29 cellular contexts compared by ENCODE assay signal in genomic region chr5:172546196-172546595, GRCh38.
"Had no signal": no experiment of that assay in that cellular context is flagged by ENCODE, and none has a peak within 500 bp of the region (broad histone marks: within the 10 kb centered on the region; RNA-seq: fewer than 3 reads in every experiment).

No MANE protein-coding gene starts in this region.

- H3K9me3 Mint-ChIP-seq: activated B cell treated with CpG ODN at 0.5 μM for 24 hours; activated CD4-positive, alpha-beta memory T cell treated with anti-CD3 and anti-CD28 coated beads for 36 hours; activated naive CD4-positive, alpha-beta T cell treated with anti-CD3 and anti-CD28 coated beads, Interleukin-2, amount 50 U/mL, for 24 hours; activated naive CD8-positive, alpha-beta T cell treated with anti-CD3 and anti-CD28 coated beads, Interleukin-2, amount 10 ng/mL, durations not matched to agents 7 days and 5 days had no signal

- H3K36me3 ChIP-seq: ascending aorta, cardiac muscle cell had no signal

- H3K4me1 ChIP-seq: ascending aorta had no signal

- ATAC-seq: Panc1 had no signal

- H3K4me3 ChIP-seq: ascending aorta, cardiac muscle cell had no signal

- H3K9me3 ChIP-seq: ascending aorta had no signal

- H3K27ac Mint-ChIP-seq: activated B cell treated with CpG ODN at 0.5 μM for 24 hours; activated CD4-positive, alpha-beta memory T cell treated with anti-CD3 and anti-CD28 coated beads for 36 hours; activated naive CD4-positive, alpha-beta T cell treated with anti-CD3 and anti-CD28 coated beads, Interleukin-2, amount 50 U/mL, for 24 hours; activated naive CD8-positive, alpha-beta T cell treated with anti-CD3 and anti-CD28 coated beads, Interleukin-2, amount 10 ng/mL, durations not matched to agents 7 days and 5 days had no signal

- DNase-seq: activated B cell treated with CpG ODN at 0.5 μM for 24 hours; activated CD4-positive, alpha-beta memory T cell treated with anti-CD3 and anti-CD28 coated beads for 36 hours; activated CD4-positive, alpha-beta T cell treated with anti-CD3 and anti-CD28 coated beads for 4 hours; activated CD4-positive, alpha-beta T cell treated with anti-CD3 and anti-CD28 coated beads, Interleukin-2, amount 50 U/mL, for 1 hour; activated CD4-positive, CD25-positive, alpha-beta regulatory T cell treated with anti-CD3 and anti-CD28 coated beads, Interleukin-2, amount 50 U/mL, for 72 hours; activated CD8-positive, alpha-beta memory T cell treated with anti-CD3 and anti-CD28 coated beads, Interleukin-2, amount 50 U/mL, for 48 hours; activated gamma-delta T cell; activated naive CD4-positive, alpha-beta T cell treated with Interleukin-2 at 50 U/mL for 16 hours; activated naive CD8-positive, alpha-beta T cell treated with anti-CD3 and anti-CD28 coated beads, Interleukin-2, amount 10 ng/mL, durations not matched to agents 7 days and 5 days; activated T-cell treated with anti-CD3 and anti-CD28 coated beads, Interleukin-2, amount 50 U/mL, for 48 hours; amygdala; MM.1S; MV-4-11; NCI-H1092; NCI-H1436 treated with DMSO at 0.1 percent for 48 hours; NCI-H1694 treated with DMSO at 0.1 percent for 48 hours; NCI-H2029; NCI-H345; SIG-M5; SW 1271; T-helper 1 cell; T-helper 2 cell; T-helper 9 cell had no signal

- H3K4me1 Mint-ChIP-seq: activated B cell treated with CpG ODN at 0.5 μM for 24 hours; activated naive CD4-positive, alpha-beta T cell treated with anti-CD3 and anti-CD28 coated beads, Interleukin-2, amount 50 U/mL, for 24 hours; activated naive CD8-positive, alpha-beta T cell treated with anti-CD3 and anti-CD28 coated beads, Interleukin-2, amount 10 ng/mL, durations not matched to agents 7 days and 5 days had no signal

- H3K27me3 Mint-ChIP-seq: activated naive CD4-positive, alpha-beta T cell treated with anti-CD3 and anti-CD28 coated beads, Interleukin-2, amount 50 U/mL, for 24 hours had no signal

- H3K27me3 ChIP-seq: ascending aorta, cardiac muscle cell had no signal

- H3K36me3 Mint-ChIP-seq: activated CD4-positive, alpha-beta memory T cell treated with anti-CD3 and anti-CD28 coated beads for 36 hours; activated naive CD4-positive, alpha-beta T cell treated with anti-CD3 and anti-CD28 coated beads, Interleukin-2, amount 50 U/mL, for 24 hours; activated naive CD8-positive, alpha-beta T cell treated with anti-CD3 and anti-CD28 coated beads, Interleukin-2, amount 10 ng/mL, durations not matched to agents 7 days and 5 days had no signal

- H3K27ac ChIP-seq: ascending aorta, cardiac muscle cell, KMS-11, VCaP had no signal

- H3K4me3 Mint-ChIP-seq: activated B cell treated with CpG ODN at 0.5 μM for 24 hours; activated CD4-positive, alpha-beta memory T cell treated with anti-CD3 and anti-CD28 coated beads for 36 hours; activated naive CD4-positive, alpha-beta T cell treated with anti-CD3 and anti-CD28 coated beads, Interleukin-2, amount 50 U/mL, for 24 hours; activated naive CD8-positive, alpha-beta T cell treated with anti-CD3 and anti-CD28 coated beads, Interleukin-2, amount 10 ng/mL, durations not matched to agents 7 days and 5 days had no signal
